Comparison of ENCODE assay signal across 9 cellular contexts in the genomic region with DNA sequence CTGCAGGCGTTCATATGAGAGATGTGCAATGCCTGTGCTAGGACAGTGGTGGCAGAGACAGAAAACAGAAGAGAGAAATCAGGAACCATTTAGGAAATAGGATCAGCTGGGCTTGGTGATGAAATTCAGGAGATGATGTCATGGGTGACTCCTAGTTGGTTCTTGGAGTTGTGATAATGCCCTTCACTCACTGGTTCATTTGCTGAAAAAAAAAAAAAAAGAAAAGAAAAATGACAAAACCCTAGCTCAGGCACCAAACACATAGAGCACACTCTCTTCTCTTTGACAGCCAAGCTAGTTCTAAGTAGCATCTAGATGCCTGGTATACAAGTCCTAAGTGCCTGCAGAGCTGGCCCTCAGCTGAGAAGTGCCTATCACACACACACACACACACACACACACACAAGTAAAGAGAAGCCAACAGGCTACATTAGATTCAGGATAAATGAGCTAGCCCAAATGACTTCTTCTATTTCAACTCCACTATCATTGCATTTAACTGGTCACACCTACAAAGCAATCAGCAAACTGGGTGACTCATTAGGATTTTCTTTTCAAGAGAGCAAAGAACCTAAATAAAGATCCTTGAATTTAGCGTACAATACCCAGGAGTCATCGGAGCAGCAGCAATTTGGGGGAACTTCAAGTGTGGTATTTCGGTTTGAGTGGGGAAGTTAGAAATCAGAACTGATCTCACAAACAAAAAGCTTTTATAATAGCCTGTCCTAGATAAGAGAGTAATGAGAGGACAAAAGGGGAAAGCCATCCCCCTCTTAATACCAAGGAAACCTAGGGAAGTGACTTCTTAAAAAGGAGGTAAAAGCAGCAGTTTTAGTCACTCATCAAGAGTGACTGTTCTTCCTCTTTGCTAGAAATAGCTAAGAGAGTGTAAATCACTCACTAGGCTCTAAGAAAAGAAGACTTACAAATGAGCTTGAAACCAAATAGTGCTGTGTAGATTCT.
DNase-seq lines count a peak whose midpoint lies in the region; ATAC-seq, FAIRE-seq and TF ChIP-seq lines count a peak whose summit lies in the region.
"Had no signal": no experiment of that assay in that cellular context is flagged by ENCODE, and none has a peak within 500 bp of the region (broad histone marks: within the 10 kb centered on the region; RNA-seq: fewer than 3 reads in every experiment).

No MANE protein-coding gene starts in this region.

- H3K27me3 ChIP-seq in Loucy (ENCODE audit: insufficient read depth, low read length, poor library complexity, severe bottlenecking) (no peaks in the 10 kb centered on the region), endothelial cell of umbilical vein (ENCODE audit: control insufficient read depth in 2 of 2, insufficient read depth in 2 of 2, low read length in 2 of 2) (no peaks in the 10 kb centered on the region)
- H3K27me3 ChIP-seq: SJSA1 had no signal

- peak overlapping the region; percentile 48 for H3K27ac ChIP-seq in endothelial cell of umbilical vein (ENCODE audit: insufficient read depth, low read depth, low read length)
- no peak overlapping the region for H3K27ac ChIP-seq in substantia nigra (ENCODE audit: low read depth, low read length, poor library complexity, severe bottlenecking)
- H3K27ac ChIP-seq: SJSA1 had no signal

- H2AFZ ChIP-seq in Loucy (ENCODE audit: low read length), result no peak overlapping the region
- peak overlapping the region; percentile 21 for H2AFZ ChIP-seq in endothelial cell of umbilical vein (ENCODE audit: low read depth, low read length)

- H3K36me3 Mint-ChIP-seq in stimulated activated effector memory CD8-positive, alpha-beta T cell treated with anti-CD3 and anti-CD28 coated beads, Interleukin-12 subunit alpha, Interleukin-12 subunit beta, amount 100 ng/mL, for 72 hours, result no peaks in the 10 kb centered on the region

- peaks cover 4% of the 10 kb centered on the region; the same call in 1 of the 2 replicates for H3K9me3 ChIP-seq in Loucy (ENCODE audit: insufficient read depth, low read depth, low read length)
- H3K9me3 ChIP-seq in endothelial cell of umbilical vein (replicated peaks; ENCODE audit: control insufficient read depth, insufficient read depth, low read length), result no peaks in the 10 kb centered on the region
- H3K9me3 ChIP-seq: SJSA1 had no signal

- peaks cover 19% of the 10 kb centered on the region for H3K4me1 ChIP-seq in Loucy (ENCODE audit: insufficient read depth, low read length, poor library complexity, severe bottlenecking)
- H3K4me1 ChIP-seq in endothelial cell of umbilical vein (ENCODE audit: control insufficient read depth, extremely low read depth, insufficient read depth, low read length), result peaks cover 48% of the 10 kb centered on the region
- H3K4me1 ChIP-seq: SJSA1 had no signal

- H3K4me2 ChIP-seq in Loucy (ENCODE audit: low read depth, low read length, poor library complexity, severe bottlenecking), result peak overlapping the region; percentile 29
- peak overlapping the region; percentile 58 for H3K4me2 ChIP-seq in endothelial cell of umbilical vein (ENCODE audit: insufficient read depth, low read length)

- ATAC-seq in GM18511 (IDR thresholded peaks at IDR 0.05; ENCODE audit: unreplicated experiment), result peak; percentile 70
- ATAC-seq in GM21825 (IDR thresholded peaks at IDR 0.05; ENCODE audit: unreplicated experiment), result peak; percentile 64
- ATAC-seq in stimulated activated effector memory CD8-positive, alpha-beta T cell treated with anti-CD3 and anti-CD28 coated beads, Interleukin-12 subunit alpha, Interleukin-12 subunit beta, amount 100 ng/mL, for 72 hours, result peak; percentile 69

- peaks cover 78% of the 10 kb centered on the region for H3K79me2 ChIP-seq in Loucy (ENCODE audit: insufficient read depth, low read length)
- peaks cover 13% of the 10 kb centered on the region for H3K79me2 ChIP-seq in endothelial cell of umbilical vein (ENCODE audit: control insufficient read depth, insufficient read depth, low read length)

- no peaks in the 10 kb centered on the region for H3F3A ChIP-seq in Loucy (ENCODE audit: low read depth)

- dilution Hi-C loops in endothelial cell of umbilical vein (cut with MboI; ENCODE audit: extremely low pct_ligation_motif_present, low sequenced_read_pairs), result no loop called here

- H3K4me3 Mint-ChIP-seq in stimulated activated effector memory CD8-positive, alpha-beta T cell treated with anti-CD3 and anti-CD28 coated beads, Interleukin-12 subunit alpha, Interleukin-12 subunit beta, amount 100 ng/mL, for 72 hours, result peak overlapping the region; percentile 5

- H3K4me1 Mint-ChIP-seq in stimulated activated effector memory CD8-positive, alpha-beta T cell treated with anti-CD3 and anti-CD28 coated beads, Interleukin-12 subunit alpha, Interleukin-12 subunit beta, amount 100 ng/mL, for 72 hours, result peaks cover 68% of the 10 kb centered on the region

- H3K9me2 ChIP-seq in Loucy (replicated peaks; ENCODE audit: low read depth, low read length), result no peaks in the 10 kb centered on the region

- POLR2A ChIA-PET in endothelial cell of umbilical vein (lab: Charles Lee), result interaction anchor here (0.6 kb wide), 2 partner anchors 9 to 27 kb away, joined by 6 read pairs; no protein-coding TSS in a partner anchor

- H3K36me3 ChIP-seq in Loucy (ENCODE audit: insufficient read depth, low read length), result peaks cover 4% of the 10 kb centered on the region; the same call in 1 of the 2 replicates
- no peaks in the 10 kb centered on the region for H3K36me3 ChIP-seq in endothelial cell of umbilical vein (ENCODE audit: control insufficient read depth in 2 of 2, extremely low read depth in 1 of 2, insufficient read depth in 2 of 2, low read length in 2 of 2)
- H3K36me3 ChIP-seq: SJSA1 had no signal

- H4K20me1 ChIP-seq in Loucy (ENCODE audit: insufficient read depth, low read length, poor library complexity, severe bottlenecking) (peaks cover 12% of the 10 kb centered on the region), endothelial cell of umbilical vein (replicated peaks; ENCODE audit: control insufficient read depth, extremely low read depth, insufficient read depth, low read length) (no peaks in the 10 kb centered on the region)

- peak overlapping the region; percentile 18 for H3K27ac Mint-ChIP-seq in stimulated activated effector memory CD8-positive, alpha-beta T cell treated with anti-CD3 and anti-CD28 coated beads, Interleukin-12 subunit alpha, Interleukin-12 subunit beta, amount 100 ng/mL, for 72 hours

- CTCF ChIA-PET in endothelial cell of umbilical vein (lab: Charles Lee), result interaction anchor here (0.6 to 1.9 kb wide), 16 partner anchors 8 to 386 kb away, joined by 3 to 7 read pairs (median 3); no protein-coding TSS in a partner anchor

- no peak for TF ChIP-seq POLR2A in endothelial cell of umbilical vein (IDR thresholded peaks at IDR 0.05; ENCODE audit: low read depth, low read length)

- TF ChIP-seq CTCF in Loucy (conservative IDR thresholded peaks at IDR 0.05; ENCODE audit: low read length) (no peak), endothelial cell of umbilical vein (IDR thresholded peaks at IDR 0.05; ENCODE audit: extremely low read depth in 1 of 2, insufficient read depth in 1 of 2, low read depth in 1 of 2, low read length in 2 of 2) (no peak)

- peak; percentile 28 for FAIRE-seq in endothelial cell of umbilical vein (lab: Jason Lieb, UNC)
- FAIRE-seq in urothelium cell line (lab: Jason Lieb, UNC), result no peak

- DNase-seq in endothelial cell of umbilical vein (ENCODE audit: low read depth, low spot score) (peak; percentile 70), dedifferentiated amniotic fluid mesenchymal stem cell (ENCODE audit: extremely low spot score) (no peak), substantia nigra (lab: John Stamatoyannopoulos, UW) (no peak), urothelium cell line (ENCODE audit: low spot score) (no peak)
- no peak for DNase-seq in stimulated activated effector memory CD8-positive, alpha-beta T cell treated with anti-CD3 and anti-CD28 coated beads, Interleukin-12 subunit alpha, Interleukin-12 subunit beta, amount 100 ng/mL, for 72 hours (ENCODE audit: low spot score in 2 of 2)

- peaks cover 3% of the 10 kb centered on the region for H3K9me3 Mint-ChIP-seq in stimulated activated effector memory CD8-positive, alpha-beta T cell treated with anti-CD3 and anti-CD28 coated beads, Interleukin-12 subunit alpha, Interleukin-12 subunit beta, amount 100 ng/mL, for 72 hours

- intact Hi-C loops in endothelial cell of umbilical vein (cut with micrococcal nuclease), result loop anchor here (5.0 kb wide), 1 partner anchor 115 kb away; a partner anchor contains a TSS

- H3K4me3 ChIP-seq in Loucy (ENCODE audit: low read length, poor library complexity, severe bottlenecking), result no peak overlapping the region
- no peak overlapping the region for H3K4me3 ChIP-seq in endothelial cell of umbilical vein (replicated peaks in 1 of 3; ENCODE audit: insufficient read depth in 1 of 3, low read depth in 1 of 3, low read length in 3 of 3)
- H3K4me3 ChIP-seq: SJSA1 had no signal

- H3K9me1 ChIP-seq in endothelial cell of umbilical vein (replicated peaks; ENCODE audit: control insufficient read depth, extremely low read depth, insufficient read depth, low read length), result no peaks in the 10 kb centered on the region

- no peak overlapping the region for H3K9ac ChIP-seq in Loucy (ENCODE audit: low read depth, low read length, poor library complexity, severe bottlenecking)
- no peak overlapping the region for H3K9ac ChIP-seq in endothelial cell of umbilical vein (replicated peaks; ENCODE audit: extremely low read depth, insufficient read depth, low read length)

- BruUV-seq in endothelial cell of umbilical vein (replicated peaks; lab: Mats Ljungman, UMichigan), result TSS peak; percentile 55

TF ChIP-seq in endothelial cell of umbilical vein, 7 proteins besides CTCF, POLR2A, EP300 and RAD21:
- peak; percentile 39 for TF ChIP-seq JUN (IDR thresholded peaks at IDR 0.05; ENCODE audit: borderline replicate concordance, insufficient read depth, insufficient read length, low read depth)
- no peak for TF ChIP-seq POLR2AphosphoS5 (IDR thresholded peaks at IDR 0.05; ENCODE audit: insufficient read depth, low read depth, low read length)
- TF ChIP-seq EZH2 (IDR thresholded peaks at IDR 0.05; ENCODE audit: borderline replicate concordance, low read depth, low read length, severe bottlenecking), result no peak
- TF ChIP-seq MYC (IDR thresholded peaks at IDR 0.05; ENCODE audit: low read depth, low read length), result no peak
- TF ChIP-seq, protein P1, sequence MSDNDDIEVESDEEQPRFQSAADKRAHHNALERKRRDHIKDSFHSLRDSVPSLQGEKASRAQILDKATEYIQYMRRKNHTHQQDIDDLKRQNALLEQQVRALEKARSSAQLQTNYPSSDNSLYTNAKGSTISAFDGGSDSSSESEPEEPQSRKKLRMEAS (IDR thresholded peaks at IDR 0.05; ENCODE audit: insufficient read depth, insufficient read length), result no peak
- peak; percentile 42 for TF ChIP-seq FOS (IDR thresholded peaks at IDR 0.05; ENCODE audit: borderline replicate concordance, insufficient read depth, low read length)
